In the genomic region with DNA sequence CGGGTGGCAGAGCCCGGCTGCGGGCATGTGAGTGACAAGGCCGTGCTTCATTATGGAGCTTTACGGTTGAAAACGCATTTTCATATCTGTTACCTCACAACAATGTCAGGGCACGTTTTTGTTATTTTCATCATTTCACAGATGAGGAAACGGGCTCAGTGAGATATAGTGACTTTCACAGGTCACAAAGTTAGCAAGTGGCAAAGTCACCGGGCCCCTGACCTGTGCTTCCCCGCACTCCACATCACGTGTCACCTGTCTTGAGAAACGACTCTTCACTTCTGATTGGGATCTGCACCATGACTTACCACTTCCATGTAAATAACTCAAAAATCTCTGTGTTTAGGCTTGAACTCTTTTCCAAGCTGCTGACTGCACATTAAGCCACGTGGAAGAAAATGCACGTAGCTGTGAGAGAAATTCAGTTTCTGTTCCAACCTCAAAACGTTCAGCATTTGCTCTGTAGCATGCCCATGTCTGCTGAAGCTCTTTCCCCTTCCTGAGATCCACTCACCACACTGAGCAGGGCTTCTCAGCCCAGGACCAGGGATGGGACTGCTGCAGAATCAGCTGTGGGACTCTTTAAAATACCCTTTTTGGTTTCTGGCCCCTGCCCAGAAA, we compare ENCODE assay signal across 16 cellular contexts.
"Had no signal": no experiment of that assay in that cellular context is flagged by ENCODE, and none has a peak within 500 bp of the region (broad histone marks: within the 10 kb centered on the region; RNA-seq: fewer than 3 reads in every experiment).

No MANE protein-coding gene starts in this region.

- H3K27ac Mint-ChIP-seq: activated T-cell treated with anti-CD3 and anti-CD28 coated beads, Interleukin-2, amount 50 U/mL, for 24 hours had no signal

- H3K4me3 Mint-ChIP-seq: activated T-cell treated with anti-CD3 and anti-CD28 coated beads, Interleukin-2, amount 50 U/mL, for 24 hours had no signal

- H3K36me3 ChIP-seq: gastroesophageal sphincter, right atrium auricular region, tibial artery, vagina had no signal

- H3K27me3 Mint-ChIP-seq: activated T-cell treated with anti-CD3 and anti-CD28 coated beads, Interleukin-2, amount 50 U/mL, for 24 hours had no signal

- DNase-seq: activated CD4-positive, CD25-positive, alpha-beta regulatory T cell; activated T-cell treated with anti-CD3 and anti-CD28 coated beads, Interleukin-2, amount 50 U/mL, for 24 hours; amniotic stem cell; body of pancreas; central memory CD4-positive, alpha-beta T cell; cortex of kidney; effector CD8-positive, alpha-beta T cell; kidney; left ventricle myocardium superior; posterior cingulate gyrus; small intestine; tibial artery had no signal

- H3K9me3 Mint-ChIP-seq: activated T-cell treated with anti-CD3 and anti-CD28 coated beads, Interleukin-2, amount 50 U/mL, for 24 hours had no signal

- H3K4me1 ChIP-seq: body of pancreas, tibial artery had no signal

- H3K27ac ChIP-seq: body of pancreas, epithelial cell of prostate, gastroesophageal sphincter, right atrium auricular region, tibial artery, vagina had no signal

- H3K4me3 ChIP-seq: body of pancreas, gastroesophageal sphincter, right atrium auricular region, tibial artery, vagina had no signal

- ATAC-seq: body of pancreas, gastroesophageal sphincter, left ventricle myocardium superior had no signal

- H3K9me3 ChIP-seq: body of pancreas, gastroesophageal sphincter, right atrium auricular region, tibial artery, vagina had no signal

- H3K27me3 ChIP-seq: body of pancreas, gastroesophageal sphincter, right atrium auricular region, tibial artery, vagina had no signal
